ENCODE assay signal across 1 cellular context in the genomic region with DNA sequence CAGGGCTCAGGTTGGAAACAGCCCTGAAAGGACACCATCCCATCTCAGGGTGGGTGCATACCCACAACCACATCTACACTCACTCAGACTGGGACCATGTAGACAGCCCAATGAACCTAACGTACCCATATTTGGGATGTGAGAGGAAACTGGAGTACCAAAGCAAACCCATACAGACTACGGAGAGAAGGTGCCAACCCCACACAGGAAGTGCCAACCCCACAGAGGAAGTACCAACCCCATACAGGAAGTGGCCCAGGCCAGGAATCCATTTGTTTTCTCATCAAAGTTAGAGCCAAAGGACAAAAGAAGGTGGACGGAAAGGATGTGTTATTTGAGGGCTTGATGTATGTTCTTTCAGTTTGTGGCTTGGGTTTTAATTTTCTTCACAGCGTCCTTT.
TF ChIP-seq lines count a peak whose summit lies in the region.

No MANE protein-coding gene starts in this region.

TF ChIP-seq in HepG2, 621 proteins besides CTCF, POLR2A, EP300 and RAD21:
- 0 out of 2 replicates have a peak, but pooled peaks have one; percentile 17 for TF ChIP-seq GABPA (IDR thresholded peaks at IDR 0.05; ENCODE audit: low read depth, low read length)
- peak; percentile 40; the same call in 1 of the 2 replicates for TF ChIP-seq GABPA (CRISPR knock-in tag; IDR thresholded peaks at IDR 0.05; ENCODE audit: low read depth)
- no peak for TF ChIP-seq HMG20B (CRISPR knock-in tag; conservative IDR thresholded peaks at IDR 0.05)
